8 cellular contexts compared by ENCODE assay signal in genomic region chr16:68244903-68245853, GRCh38.
A peak's percentile ranks its signal among the peaks of the same experiment; 100 is the strongest.
DNase-seq lines count a peak whose midpoint lies in the region; ATAC-seq and TF ChIP-seq lines count a peak whose summit lies in the region.

PLA2G15 (plus strand) TSS chr16:68245373; CDS start chr16:68245427, 54 bp downstream.

- ATAC-seq in GM18498 (IDR thresholded peaks at IDR 0.05; ENCODE audit: unreplicated experiment) (peak; percentile 91), HG02678 (IDR thresholded peaks at IDR 0.05; ENCODE audit: unreplicated experiment) (peak; percentile 87)

- peak; percentile 66 for DNase-seq in NCI-H1105 treated with DMSO at 0.1 percent for 48 hours (lab: John Stamatoyannopoulos, UW)
- DNase-seq in T-helper 9 cell = peak; percentile 97
- peak; percentile 99 for DNase-seq in astrocyte of the hippocampus (ENCODE audit: low read depth, low spot score)
- DNase-seq in hippocampal formation (lab: John Stamatoyannopoulos, UW) = peak; percentile 85 to 93
- DNase-seq in retinal pigment epithelial cell (ENCODE audit: low read depth) = peak; percentile 84
- DNase-seq in cortex of kidney (lab: John Stamatoyannopoulos, UW) = no peak

- H3K4me3 ChIP-seq in retinal pigment epithelial cell (ENCODE audit: low read length) = peak within 1 kb of the TSS; percentile 97

- no peak for TF ChIP-seq CTCF in retinal pigment epithelial cell (conservative IDR thresholded peaks at IDR 0.05; ENCODE audit: low read depth, low read length)
